In the genomic region with DNA sequence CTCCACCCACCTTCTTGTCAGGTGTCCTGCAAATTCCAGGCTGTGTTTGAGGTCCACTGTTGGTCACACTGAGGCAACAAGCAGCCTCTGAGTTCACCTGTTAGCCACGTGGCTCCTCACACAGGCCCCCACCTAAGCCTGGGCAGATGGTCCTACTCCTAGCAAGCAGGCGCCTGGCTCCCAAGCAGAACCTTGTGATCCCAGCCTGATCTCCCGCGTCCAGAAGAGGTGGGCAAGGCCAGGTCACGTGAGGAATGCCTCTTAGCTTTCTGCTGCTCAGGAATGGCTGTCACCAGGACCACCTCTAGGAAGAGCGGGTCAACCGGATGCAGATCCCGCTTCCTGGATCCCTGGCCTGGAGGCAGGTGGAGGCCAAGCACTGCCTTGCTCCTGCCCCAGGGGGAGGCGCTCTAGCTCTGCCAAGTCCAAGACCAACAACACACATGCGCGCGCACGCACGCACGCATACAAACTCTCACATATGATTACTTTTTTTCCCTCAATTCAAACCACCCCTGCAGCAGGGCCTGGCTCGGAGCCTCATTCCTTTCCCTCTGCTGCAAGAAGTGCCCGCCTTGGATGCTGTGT, we compare ENCODE assay signal across 14 cellular contexts. TPM values are rescaled to one million over a fixed set of nuclear protein-coding genes. Genes with fewer than 3 reads are reported as not detected.
DNase-seq lines count a peak whose midpoint lies in the region; ATAC-seq and TF ChIP-seq lines count a peak whose summit lies in the region.
"Had no signal": no experiment of that assay in that cellular context is flagged by ENCODE, and none has a peak within 500 bp of the region (broad histone marks: within the 10 kb centered on the region; RNA-seq: fewer than 3 reads in every experiment).

No MANE protein-coding gene starts in this region.

- peaks cover 2% of the 10 kb centered on the region for H4K20me1 ChIP-seq in osteoblast (ENCODE audit: insufficient read depth, low read length)

- no peak for TF ChIP-seq EP300 in ovary (IDR thresholded peaks at IDR 0.05)

- no peaks in the 10 kb centered on the region for H3K9me3 Mint-ChIP-seq in chondrocyte (ENCODE audit: low read depth)
- H3K9me3 Mint-ChIP-seq: activated T-cell treated with anti-CD3 and anti-CD28 coated beads, Interleukin-2, amount 50 U/mL, for 72 hours; nephron had no signal

- no peak overlapping the region for H3K4me3 Mint-ChIP-seq in chondrocyte (ENCODE audit: unreplicated experiment)
- H3K4me3 Mint-ChIP-seq: activated T-cell treated with anti-CD3 and anti-CD28 coated beads, Interleukin-2, amount 50 U/mL, for 72 hours; nephron had no signal

- TF ChIP-seq POLR2A in ovary (IDR thresholded peaks at IDR 0.05) = no peak

- H3K4me1 ChIP-seq in osteoblast (ENCODE audit: insufficient read depth, low read length) (peaks cover 46% of the 10 kb centered on the region), ovary (ENCODE audit: insufficient read depth) (peaks cover 7% of the 10 kb centered on the region)

- no peak overlapping the region for H3K27ac ChIP-seq in osteoblast (ENCODE audit: low read depth, low read length)
- H3K27ac ChIP-seq in ovary = no peak overlapping the region
- H3K27ac ChIP-seq: colonic mucosa, thoracic aorta had no signal

- no peaks in the 10 kb centered on the region for H3K27me3 Mint-ChIP-seq in chondrocyte (ENCODE audit: low read depth)

- H3K4me3 ChIP-seq in osteoblast (ENCODE audit: insufficient read depth, low read length) (no peak overlapping the region), ovary (no peak overlapping the region)
- H3K4me3 ChIP-seq: colonic mucosa had no signal

- H3K4me2 ChIP-seq in osteoblast (ENCODE audit: insufficient read depth, low read length) = peak overlapping the region; percentile 43

- H3K36me3 Mint-ChIP-seq in chondrocyte (ENCODE audit: low read depth) = no peaks in the 10 kb centered on the region

- no peaks in the 10 kb centered on the region for H3K27me3 ChIP-seq in osteoblast (ENCODE audit: insufficient read depth, low read length)
- no peaks in the 10 kb centered on the region for H3K27me3 ChIP-seq in ovary
- H3K27me3 ChIP-seq: colonic mucosa had no signal

- ATAC-seq in HG02840 (IDR thresholded peaks at IDR 0.05; ENCODE audit: low FRiP score, unreplicated experiment) = no peak
- ATAC-seq: activated T-cell treated with anti-CD3 and anti-CD28 coated beads, Interleukin-2, amount 50 U/mL, for 72 hours had no signal

- peaks cover 30% of the 10 kb centered on the region for H3K4me1 Mint-ChIP-seq in chondrocyte (ENCODE audit: low read depth)

- no peaks in the 10 kb centered on the region for H3K79me2 ChIP-seq in osteoblast (ENCODE audit: insufficient read depth, low read length)

- DNase-seq in DMS79 treated with DMSO at 0.1 percent for 48 hours (lab: John Stamatoyannopoulos, UW) (peak; percentile 4), DMS79 (lab: John Stamatoyannopoulos, UW) (no peak), chondrocyte (ENCODE audit: low spot score) (peak; percentile 79), osteoblast (ENCODE audit: insufficient read length, low spot score, missing footprints) (peak; percentile 85), ovary (no peak)
- no peak for DNase-seq in central memory CD4-positive, alpha-beta T cell
- DNase-seq: activated T-cell treated with anti-CD3 and anti-CD28 coated beads, Interleukin-2, amount 50 U/mL, for 72 hours; KG1; NCI-H748 treated with DMSO at 0.1 percent for 48 hours had no signal

- no peak overlapping the region for H3K27ac Mint-ChIP-seq in chondrocyte (ENCODE audit: unreplicated experiment)
- H3K27ac Mint-ChIP-seq: activated T-cell treated with anti-CD3 and anti-CD28 coated beads, Interleukin-2, amount 50 U/mL, for 72 hours; nephron had no signal

- peaks cover 4% of the 10 kb centered on the region for H3K36me3 ChIP-seq in osteoblast (ENCODE audit: insufficient read depth, low read length)
- H3K36me3 ChIP-seq in ovary = no peaks in the 10 kb centered on the region
- H3K36me3 ChIP-seq: colonic mucosa, thoracic aorta had no signal

- no peak overlapping the region for H2AFZ ChIP-seq in osteoblast (ENCODE audit: low read length)

- TF ChIP-seq CTCF in LNCAP (IDR thresholded peaks at IDR 0.05) = peak; percentile 23; the same call in 1 of the 2 replicates
- TF ChIP-seq CTCF in chondrocyte (IDR thresholded peaks at IDR 0.05) = peak; percentile 40
- TF ChIP-seq CTCF in osteoblast (IDR thresholded peaks at IDR 0.05; ENCODE audit: extremely low read depth, low read depth, low read length) = peak; percentile 13
- TF ChIP-seq CTCF in ovary (IDR thresholded peaks at IDR 0.05) = no peak

- 75 to 81% (median 80%) methylated on average over 17 of the region's 17 CpGs for WGBS in ovary, 3 donors

- H3K9me3 ChIP-seq in osteoblast (ENCODE audit: low read depth, low read length) = no peaks in the 10 kb centered on the region
- no peaks in the 10 kb centered on the region for H3K9me3 ChIP-seq in ovary
- H3K9me3 ChIP-seq: colonic mucosa, thoracic aorta had no signal

- intact Hi-C loops in ovary (cut with DNase I) = loop anchor here in 1 of 4 donors (5.0 kb wide), 1 partner anchor 41 kb away; a partner anchor contains a TSS

RNA-seq across cellular contexts. Expression of a gene that starts 9.5 kb away (rescaled TPM):
- 6.2 to 10.1 TPM (median 9.0 TPM) in 3 replicates for total RNA-seq in chondrocyte
- total RNA-seq in osteoblast = 32.2 and 33.6 TPM in 2 replicates
- total RNA-seq in ovary = 10 to 100 TPM in 6 of 7 donors, 1 to 10 TPM in 1; 9.3 to 43.8 (median 18.8) TPM
- 10 to 100 TPM in 1 of 2 donors, 1 to 10 TPM in 1; 8.6 to 10.5 TPM for polyA plus RNA-seq in ovary

RNA-seq across cellular contexts. Expression of a gene that starts 40.2 kb away (rescaled TPM):
- total RNA-seq in chondrocyte = 0.28 to 0.68 TPM (median 0.52 TPM) in 3 replicates
- 10.1 and 17.7 TPM in 2 replicates for total RNA-seq in osteoblast
- 1 to 10 TPM; 2.9 to 8.1 (median 5.1) TPM for total RNA-seq in ovary
- 1 to 10 TPM; 3.3 to 7.6 TPM for polyA plus RNA-seq in ovary

Comparison
In these comparisons a context has a peak if more than half of its experiments do, and no peak if none do; other contexts are left out.
1. DNase-seq: peak in DMS79 treated with DMSO at 0.1 percent for 48 hours (single experiment), chondrocyte (single experiment) and osteoblast (single experiment); none in DMS79 (single experiment), central memory CD4-positive, alpha-beta T cell (single experiment) and ovary (0 of 5).
2. CTCF ChIP-seq: peak in LNCAP (single experiment), chondrocyte (single experiment) and osteoblast (single experiment); none in ovary (0 of 3).